In the genomic region with DNA sequence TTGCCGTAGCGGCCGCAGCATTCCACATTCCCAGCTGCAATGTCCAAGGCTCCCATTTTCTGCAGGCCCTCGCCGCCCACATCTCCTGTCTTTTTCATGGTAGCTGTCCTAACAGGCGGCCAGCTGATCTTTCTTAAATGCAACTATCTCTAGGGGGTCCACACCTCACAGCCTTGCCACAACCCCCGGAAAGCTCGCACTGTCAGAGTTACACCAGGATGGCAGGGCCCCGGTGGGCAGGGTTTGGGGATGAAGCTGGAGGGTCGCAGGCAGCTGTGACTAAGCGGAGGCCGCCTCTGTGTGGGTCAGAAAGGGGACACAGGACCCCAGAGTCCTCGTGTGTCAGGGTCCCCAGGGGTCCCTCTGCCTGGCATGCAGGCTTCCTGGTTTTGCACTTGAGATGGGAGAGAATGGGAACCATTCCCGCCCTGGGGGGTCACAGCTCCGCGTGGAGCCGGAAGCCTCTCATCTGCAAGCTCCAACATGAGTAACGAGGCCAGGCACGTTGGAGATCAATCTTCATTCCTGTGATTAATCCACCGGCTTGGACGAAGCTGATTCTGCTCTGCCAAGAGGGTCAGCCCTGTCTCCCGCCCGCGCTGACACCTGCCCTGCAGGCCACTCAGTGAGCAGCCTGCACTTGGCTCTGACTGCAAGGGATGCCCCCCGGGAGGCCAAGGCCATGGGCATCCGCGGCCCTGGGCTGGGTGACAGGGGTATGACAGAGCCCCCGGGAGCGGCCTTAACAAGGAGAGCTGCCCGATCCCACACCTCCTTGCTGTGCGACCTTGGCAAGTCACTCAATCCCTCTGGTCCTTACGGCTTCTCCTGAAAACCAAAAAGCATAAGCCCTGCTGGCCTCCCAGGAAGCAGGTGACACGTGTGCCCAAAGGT, we compare ENCODE assay signal across 23 cellular contexts.
DNase-seq lines count a peak whose midpoint lies in the region; ATAC-seq, FAIRE-seq and TF ChIP-seq lines count a peak whose summit lies in the region.
"Had no signal": no experiment of that assay in that cellular context is flagged by ENCODE, and none has a peak within 500 bp of the region (broad histone marks: within the 10 kb centered on the region; RNA-seq: fewer than 3 reads in every experiment).

No MANE protein-coding gene starts in this region.

- H2BK120ac ChIP-seq in H1 (replicated peaks; ENCODE audit: low read depth, low read length) (peak overlapping the region; percentile 82), mesendoderm (ENCODE audit: low read depth, low read length) (no peak overlapping the region)

- 90% methylated on average over 30 of the region's 33 CpGs; no CpG with 5 or more reads in 1 of the 2 experiments for WGBS in H1 (ENCODE audit: extremely low coverage in 1 of 2, insufficient coverage in 1 of 2, insufficient read length in 1 of 2, insufficient replicate concordance in 2 of 2, low coverage in 1 of 2, low lambda C conversion rate in 2 of 2, missing lambda C conversion rate in 1 of 2), 2 experiments
- no CpG with 5 or more reads among the region's 33 CpGs for WGBS in mesendoderm (ENCODE audit: extremely low coverage, insufficient coverage, low lambda C conversion rate)

- H3K4me1 Mint-ChIP-seq in GM23338: peaks cover 13% of the 10 kb centered on the region
- H3K4me1 Mint-ChIP-seq: IgD-negative memory B cell had no signal

- H3K4me2 ChIP-seq in GM23338 (peak overlapping the region; percentile 89), H1 (ENCODE audit: insufficient read depth in 1 of 2, low read depth in 2 of 2, low read length in 2 of 2) (no peak overlapping the region), mesendoderm (ENCODE audit: low read length) (no peak overlapping the region)

- 0 out of 2 replicates have a peak overlapping the region, but pooled peaks have one; percentile 99 for H2AK5ac ChIP-seq in H1 (ENCODE audit: low read depth, low read length)
- H2AK5ac ChIP-seq in mesendoderm (ENCODE audit: low read length): no peak overlapping the region

- POLR2A ChIA-PET in H1 (lab: Charles Lee; ENCODE audit: partially characterized antibody): interaction anchor here (1.8 to 1.9 kb wide), 2 partner anchors 8 to 17 kb away, joined by 6 read pairs; no protein-coding TSS in a partner anchor

- TF ChIP-seq CTCF in C4-2B (conservative IDR thresholded peaks at IDR 0.05) (no peak), GM23338 (conservative IDR thresholded peaks at IDR 0.05; ENCODE audit: low read depth in 2 of 2) (no peak), H1 (IDR thresholded peaks at IDR 0.05; ENCODE audit: control extremely low read depth in 1 of 3, insufficient read depth in 1 of 3, low read depth in 1 of 3, low read length in 3 of 3) (no peak)

- no peak overlapping the region for H3K14ac ChIP-seq in H1 (ENCODE audit: insufficient read length)

- 0 out of 2 replicates have a peak, but pooled peaks cover 5% of the 10 kb centered on the region for H3F3A ChIP-seq in GM23338 (replicated peaks; ENCODE audit: low read depth)

- H2BK15ac ChIP-seq in H1 (ENCODE audit: low read length) (peak overlapping the region; percentile 21; the same call in 1 of the 2 replicates), mesendoderm (replicated peaks; ENCODE audit: low read depth) (no peak overlapping the region)

- DNase-seq in GM23338 (ENCODE audit: low spot score): no peak
- DNase-seq in H1 (ENCODE audit: low read depth in 1 of 2, low spot score in 2 of 2): no peak
- DNase-seq in mesendoderm: no peak
- no peak for DNase-seq in HK-2 (ENCODE audit: unreplicated experiment)
- no peak for DNase-seq in NCI-H1694 (lab: John Stamatoyannopoulos, UW)
- no peak for DNase-seq in activated T-cell treated with anti-CD3 and anti-CD28 coated beads, Interleukin-2, amount 50 U/mL, for 1 hour
- DNase-seq: CD4-positive, alpha-beta T cell; DMS 273 treated with DMSO at 0.1 percent for 48 hours; DMS79 treated with DMSO at 0.1 percent for 48 hours; MV-4-11; NCI-H1694 treated with DMSO at 0.1 percent for 48 hours; NCI-H2081 treated with DMSO at 0.1 percent for 48 hours; NCI-H2171 treated with DMSO at 0.1 percent for 48 hours; NCI-H446; NCI-H526; PC-3; SHP77 treated with DMSO at 0.1 percent for 48 hours had no signal

- no peak for TF ChIP-seq RAD21 in H1 (IDR thresholded peaks at IDR 0.05 in 1 of 2, conservative IDR thresholded peaks at IDR 0.05 in 1 of 2; ENCODE audit: low read depth in 2 of 2, low read length in 2 of 2)

- no peak for FAIRE-seq in H1 (lab: Jason Lieb, UNC)

- H3K56ac ChIP-seq in H1 (replicated peaks; ENCODE audit: insufficient read length, low read depth, low read length) (no peak overlapping the region), mesendoderm (ENCODE audit: low read length) (peak overlapping the region; percentile 73)

- H3K36me3 Mint-ChIP-seq in GM23338 (ENCODE audit: low read depth): peaks cover 6% of the 10 kb centered on the region; the same call in 1 of the 3 replicates
- H3K36me3 Mint-ChIP-seq: IgD-negative memory B cell had no signal

- H3K27ac Mint-ChIP-seq in GM23338: no peak overlapping the region
- H3K27ac Mint-ChIP-seq: CD4-positive, alpha-beta T cell; IgD-negative memory B cell had no signal

- no peak overlapping the region for H2AFZ ChIP-seq in GM23338
- H2AFZ ChIP-seq in H1 (ENCODE audit: low read length): no peak overlapping the region

- TF ChIP-seq EP300 in H1 (IDR thresholded peaks at IDR 0.05; ENCODE audit: borderline replicate concordance in 1 of 2, low read depth in 2 of 2, low read length in 2 of 2): no peak

- ATAC-seq in GM23338 (no peak), HG03521 (IDR thresholded peaks at IDR 0.05; ENCODE audit: unreplicated experiment) (no peak)
- ATAC-seq: HCT116, PC-3 had no signal

- H3K4me1 ChIP-seq in GM23338 (ENCODE audit: insufficient read depth): peaks cover 20% of the 10 kb centered on the region
- H3K4me1 ChIP-seq in H1 (replicated peaks in 1 of 4; ENCODE audit: control insufficient read depth in 3 of 4, insufficient read depth in 4 of 4, low read length in 3 of 4): peaks cover 3 to 20% (median 12%) of the 10 kb centered on the region in 4 experiments
- peaks cover 5% of the 10 kb centered on the region for H3K4me1 ChIP-seq in mesendoderm (ENCODE audit: control insufficient read depth, low read depth, low read length)
- H3K4me1 ChIP-seq: Caco-2 had no signal

- no peaks in the 10 kb centered on the region; the same call in 1 of the 2 replicates for H3K79me2 ChIP-seq in GM23338 (replicated peaks; ENCODE audit: insufficient read depth)
- no peaks in the 10 kb centered on the region; a peak in 1 of 4 replicates for H3K79me2 ChIP-seq in H1 (ENCODE audit: control insufficient read depth in 1 of 2, insufficient read depth in 2 of 2, low read length in 2 of 2)
- H3K79me2 ChIP-seq in mesendoderm (ENCODE audit: control insufficient read depth, insufficient read depth, low read length): no peaks in the 10 kb centered on the region

- H4K5ac ChIP-seq in H1 (ENCODE audit: insufficient read length, low read depth, low read length) (no peak overlapping the region), mesendoderm (ENCODE audit: low read length) (no peak overlapping the region)

- no peaks in the 10 kb centered on the region for H3K9me2 ChIP-seq in GM23338 (ENCODE audit: insufficient read depth)

- H2BK20ac ChIP-seq in H1 (ENCODE audit: low read length): peak overlapping the region; percentile 72; the same call in 1 of the 2 replicates

- peak overlapping the region; percentile 62; the same call in 1 of the 2 replicates for H2BK12ac ChIP-seq in H1 (ENCODE audit: low read depth, low read length)

- H3K27me3 Mint-ChIP-seq in GM23338 (ENCODE audit: insufficient read depth, low read depth, poor library complexity): peaks cover 14% of the 10 kb centered on the region

- H3K23ac ChIP-seq in H1 (ENCODE audit: insufficient read length): no peak overlapping the region
- no peak overlapping the region for H3K23ac ChIP-seq in mesendoderm (ENCODE audit: low read length)

- H3K27ac ChIP-seq in C4-2B (peak overlapping the region; percentile 45), GM23338 (ENCODE audit: low read depth) (no peak overlapping the region; the same call in 1 of the 2 replicates), H1 (ENCODE audit: low read depth, low read length) (no peak overlapping the region), mesendoderm (ENCODE audit: low read depth, low read length) (no peak overlapping the region)
- H3K27ac ChIP-seq: SK-N-MC had no signal

- H4K8ac ChIP-seq in H1 (ENCODE audit: extremely low read depth, insufficient read depth, low read length) (no peak overlapping the region), mesendoderm (ENCODE audit: low read depth, low read length) (no peak overlapping the region)

- CTCF ChIA-PET in H1 (lab: Charles Lee; ENCODE audit: partially characterized antibody): interaction anchor here (0.6 to 3.2 kb wide), 13 partner anchors 8 to 1808 kb away, joined by 3 to 21 read pairs (median 4); no protein-coding TSS in a partner anchor

- H3K36me3 ChIP-seq in GM23338 (ENCODE audit: insufficient read depth) (no peaks in the 10 kb centered on the region), H1 (ENCODE audit: control insufficient read depth in 2 of 4, insufficient read depth in 4 of 4, low read length in 3 of 4) (no peaks in the 10 kb centered on the region), mesendoderm (ENCODE audit: control insufficient read depth, insufficient read depth, low read length) (no peaks in the 10 kb centered on the region)

- H3K9me3 ChIP-seq in H1 (ENCODE audit: insufficient read depth in 2 of 2, low read depth in 1 of 2, low read length in 1 of 2): peaks cover 0 to 9% of the 10 kb centered on the region in 2 experiments; a peak in 1 of 4 replicates
- H3K9me3 ChIP-seq: Caco-2 had no signal

- peak overlapping the region; percentile 63 for H3K4ac ChIP-seq in H1 (replicated peaks; ENCODE audit: insufficient read length, low read depth, low read length)
- no peak overlapping the region for H3K4ac ChIP-seq in mesendoderm (ENCODE audit: low read depth, low read length)

- H4K91ac ChIP-seq in H1 (replicated peaks; ENCODE audit: insufficient read length, low read length): peak overlapping the region; percentile 78

- H3K18ac ChIP-seq in H1 (ENCODE audit: extremely low read depth, low read length) (peak overlapping the region; percentile 32; the same call in 1 of the 2 replicates), mesendoderm (ENCODE audit: low read length) (no peak overlapping the region)

- peaks cover 8% of the 10 kb centered on the region for H3K23me2 ChIP-seq in H1 (ENCODE audit: low read depth, low read length)

- TF ChIP-seq POLR2A in H1 (IDR thresholded peaks at IDR 0.05; ENCODE audit: control extremely low read depth in 1 of 2, low read depth in 2 of 2, low read length in 2 of 2): no peak

- no peak overlapping the region for H3K9ac ChIP-seq in H1 (replicated peaks in 1 of 4; ENCODE audit: extremely low read depth in 1 of 4, low read depth in 3 of 4, low read length in 3 of 4)
- no peak overlapping the region for H3K9ac ChIP-seq in mesendoderm (ENCODE audit: low read length)

- no peak overlapping the region for H3K4me3 ChIP-seq in GM23338
- no peak overlapping the region for H3K4me3 ChIP-seq in H1 (ENCODE audit: extremely low read depth in 1 of 4, insufficient read depth in 2 of 4, low read depth in 3 of 4, low read length in 4 of 4)
- H3K4me3 ChIP-seq in mesendoderm (ENCODE audit: low read length): no peak overlapping the region
- H3K4me3 ChIP-seq: SK-N-MC had no signal

- H3K4me3 Mint-ChIP-seq in GM23338: no peak overlapping the region
- H3K4me3 Mint-ChIP-seq: CD4-positive, alpha-beta T cell; IgD-negative memory B cell had no signal

- peaks cover 13% of the 10 kb centered on the region for H3K9me3 Mint-ChIP-seq in GM23338
- H3K9me3 Mint-ChIP-seq: CD4-positive, alpha-beta T cell; IgD-negative memory B cell had no signal

- peak overlapping the region; percentile 98; the same call in 1 of the 2 replicates for H2BK5ac ChIP-seq in H1 (ENCODE audit: low read depth, low read length)
- H2BK5ac ChIP-seq in mesendoderm (ENCODE audit: low read length): no peak overlapping the region

- H3K27me3 ChIP-seq in GM23338 (ENCODE audit: insufficient read depth): no peaks in the 10 kb centered on the region
- H3K27me3 ChIP-seq in H1 (replicated peaks in 1 of 4; ENCODE audit: control insufficient read depth in 3 of 4, extremely low read depth in 1 of 4, insufficient read depth in 3 of 4, low read length in 3 of 4): no peaks in the 10 kb centered on the region
- H3K27me3 ChIP-seq in mesendoderm (ENCODE audit: insufficient read depth, low read length, poor library complexity): no peaks in the 10 kb centered on the region

- no peaks in the 10 kb centered on the region for H3K79me1 ChIP-seq in H1 (ENCODE audit: low read depth, low read length)
- peaks cover 2% of the 10 kb centered on the region for H3K79me1 ChIP-seq in mesendoderm (ENCODE audit: low read length)

- H4K20me1 ChIP-seq in GM23338 (replicated peaks; ENCODE audit: insufficient read depth) (no peaks in the 10 kb centered on the region), H1 (replicated peaks in 1 of 2; ENCODE audit: control insufficient read depth in 1 of 2, insufficient read depth in 2 of 2, low read length in 2 of 2) (peaks cover 0 to 3% of the 10 kb centered on the region in 2 experiments)
